ENCODE assay signal across 29 cellular contexts in the genomic region with DNA sequence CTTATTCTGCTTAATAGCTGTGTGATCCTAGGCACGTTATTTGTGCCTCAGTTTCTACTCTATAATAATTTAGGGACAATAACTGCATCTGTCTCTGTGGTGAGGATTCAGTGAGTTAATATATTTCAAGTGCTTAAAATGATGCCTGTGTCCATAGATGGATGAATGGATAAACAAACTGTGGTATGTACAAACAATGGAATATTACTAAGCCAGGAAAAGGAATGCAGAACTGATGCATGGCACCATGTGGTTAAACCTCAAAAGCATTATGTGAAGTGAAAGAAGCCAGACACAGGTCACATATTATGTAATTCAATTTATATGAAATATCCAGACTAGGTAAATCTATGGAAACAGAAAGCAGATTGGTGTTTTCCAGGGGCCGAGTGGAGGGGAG.
"Had no signal": no experiment of that assay in that cellular context is flagged by ENCODE, and none has a peak within 500 bp of the region (broad histone marks: within the 10 kb centered on the region; RNA-seq: fewer than 3 reads in every experiment).

No MANE protein-coding gene starts in this region.

- DNase-seq: heart right ventricle; kidney glomerular epithelial cell; left cardiac atrium; lower lobe of right lung; mammary epithelial cell; mesenchymal stem cell; natural killer cell; nephron progenitor cell; occipital lobe; psoas muscle; stimulated activated CD4-positive, alpha-beta T cell treated with anti-CD3 and anti-CD28 coated beads, Interleukin-12 subunit alpha, Interleukin-12 subunit beta, amount 100 ng/mL, for 4 hours; stimulated activated CD4-positive, alpha-beta T cell treated with anti-CD3 and anti-CD28 coated beads, Interleukin-15, amount 100 ng/mL, for 24 hours; stimulated activated CD4-positive, alpha-beta T cell treated with anti-CD3 and anti-CD28 coated beads, Interleukin-2, amount 100 ng/mL, for 24 hours; stimulated activated CD4-positive, alpha-beta T cell treated with anti-CD3 and anti-CD28 coated beads, Interleukin-4, amount 100 ng/mL, for 1 hour; stimulated activated naive B cell treated with anti-CD40 and anti-IgM and Interleukin-4, amounts not matched to agents 10 μg/mL and 1 μg/mL and 100 μg/mL, for 72 hours; stimulated activated naive CD8-positive, alpha-beta T cell treated with anti-CD3 and anti-CD28 coated beads, Interleukin-15, Interleukin-2, amounts not matched to agents 100 U/mL and 50 U/mL, for 24 hours; stomach; testis; thyroid gland; transverse colon had no signal

- H3K79me2 ChIP-seq: hepatocyte, parathyroid adenoma had no signal

- H3K27me3 Mint-ChIP-seq: stimulated activated naive B cell treated with anti-CD40 and anti-IgM and Interleukin-4, amounts not matched to agents 10 μg/mL and 1 μg/mL and 100 μg/mL, for 72 hours had no signal

- H3K36me3 Mint-ChIP-seq: natural killer cell; stimulated activated naive B cell treated with anti-CD40 and anti-IgM and Interleukin-4, amounts not matched to agents 10 μg/mL and 1 μg/mL and 100 μg/mL, for 72 hours had no signal

- H3K27ac ChIP-seq: heart right ventricle, hepatocyte, lower lobe of right lung, neural progenitor cell, neutrophil, parathyroid adenoma, psoas muscle, right atrium auricular region, right lobe of liver, skin epidermis, stomach, testis, thyroid gland, transverse colon, upper lobe of left lung had no signal

- H3K4me3 ChIP-seq: heart right ventricle, hepatocyte, lower lobe of right lung, neural progenitor cell, psoas muscle, right atrium auricular region, right lobe of liver, skin epidermis, stomach, testis, thyroid gland, transverse colon, upper lobe of left lung had no signal

- H3K9me3 ChIP-seq: heart right ventricle, lower lobe of right lung, neutrophil, psoas muscle, right atrium auricular region, right lobe of liver, stomach, testis, thyroid gland, transverse colon, upper lobe of left lung had no signal

- H3K4me3 Mint-ChIP-seq: natural killer cell; nephron progenitor cell; neural progenitor cell; stimulated activated naive B cell treated with anti-CD40 and anti-IgM and Interleukin-4, amounts not matched to agents 10 μg/mL and 1 μg/mL and 100 μg/mL, for 72 hours had no signal

- H3K9me3 Mint-ChIP-seq: natural killer cell; nephron progenitor cell; stimulated activated naive B cell treated with anti-CD40 and anti-IgM and Interleukin-4, amounts not matched to agents 10 μg/mL and 1 μg/mL and 100 μg/mL, for 72 hours had no signal

- H3K36me3 ChIP-seq: heart right ventricle, lower lobe of right lung, neural progenitor cell, neutrophil, right atrium auricular region, right lobe of liver, stomach, thyroid gland, transverse colon, upper lobe of left lung had no signal

- H3K27me3 ChIP-seq: heart right ventricle, hepatocyte, neural progenitor cell, neutrophil, right atrium auricular region, right lobe of liver, stomach, testis, thyroid gland, transverse colon, upper lobe of left lung had no signal

- H3K4me2 ChIP-seq: hepatocyte, neural progenitor cell had no signal

- H3K9ac ChIP-seq: neural progenitor cell, parathyroid adenoma had no signal

- H3K27ac Mint-ChIP-seq: natural killer cell; nephron progenitor cell; neural progenitor cell; stimulated activated naive B cell treated with anti-CD40 and anti-IgM and Interleukin-4, amounts not matched to agents 10 μg/mL and 1 μg/mL and 100 μg/mL, for 72 hours had no signal

- ATAC-seq: heart right ventricle; left cardiac atrium; left lobe of liver; lower lobe of right lung; natural killer cell; psoas muscle; right lobe of liver; stimulated activated naive B cell treated with anti-CD40 and anti-IgM and Interleukin-4, amounts not matched to agents 10 μg/mL and 1 μg/mL and 100 μg/mL, for 72 hours; stimulated activated naive CD8-positive, alpha-beta T cell treated with anti-CD3 and anti-CD28 coated beads, Interleukin-15, Interleukin-2, amounts not matched to agents 100 U/mL and 50 U/mL, for 24 hours had no signal

- H2AFZ ChIP-seq: hepatocyte, neural progenitor cell, parathyroid adenoma had no signal

- H3K4me1 ChIP-seq: heart right ventricle, neural progenitor cell, parathyroid adenoma, psoas muscle, right atrium auricular region, right lobe of liver, stomach, testis, thyroid gland, transverse colon had no signal

- H3K4me1 Mint-ChIP-seq: natural killer cell; stimulated activated naive B cell treated with anti-CD40 and anti-IgM and Interleukin-4, amounts not matched to agents 10 μg/mL and 1 μg/mL and 100 μg/mL, for 72 hours had no signal
